In the genomic region with DNA sequence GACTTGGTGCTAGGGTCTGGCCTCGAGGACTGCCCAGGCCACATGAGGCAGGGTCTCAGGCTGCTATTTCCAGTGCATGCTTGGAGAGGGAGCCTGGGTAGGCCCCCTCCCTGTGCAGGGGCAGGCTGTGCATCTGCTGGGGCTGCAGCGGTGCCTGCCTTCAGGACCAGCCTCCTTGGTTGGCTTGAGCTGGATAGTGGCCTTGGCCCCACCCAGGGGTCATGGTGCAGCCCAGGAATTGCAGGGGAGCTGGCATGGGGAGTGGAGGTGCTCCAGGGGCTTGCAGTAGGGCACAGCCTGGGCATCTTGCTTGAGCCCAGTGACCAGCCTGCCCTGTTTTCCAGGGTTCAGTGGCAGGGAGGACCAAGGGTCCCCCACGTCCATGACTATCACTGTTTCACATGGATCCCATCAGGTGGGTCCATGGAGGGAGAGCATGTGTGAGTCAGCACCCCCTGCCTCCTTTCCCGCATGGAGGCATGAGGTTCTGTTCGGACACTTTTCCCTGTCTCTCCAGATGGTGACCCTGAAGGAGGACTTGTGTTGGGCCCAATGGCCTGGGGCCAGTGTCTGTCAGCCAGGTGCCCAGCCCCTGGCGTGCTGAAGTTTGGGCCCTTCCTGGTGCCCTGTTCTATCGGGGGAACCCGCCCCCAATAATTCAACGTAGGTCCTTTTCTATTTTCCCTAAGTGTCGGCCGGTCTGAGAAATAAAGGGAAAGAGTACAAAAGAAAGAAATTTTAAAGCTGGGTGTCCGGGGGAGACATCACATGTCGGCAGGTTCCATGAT, we compare ENCODE assay signal across 19 cellular contexts.
DNase-seq lines count a peak whose midpoint lies in the region; ATAC-seq and TF ChIP-seq lines count a peak whose summit lies in the region.
"Had no signal": no experiment of that assay in that cellular context is flagged by ENCODE, and none has a peak within 500 bp of the region (broad histone marks: within the 10 kb centered on the region; RNA-seq: fewer than 3 reads in every experiment).

No MANE protein-coding gene starts in this region.

- H3K27me3 ChIP-seq in RWPE2 (ENCODE audit: insufficient read depth, poor library complexity, severe bottlenecking) (no peaks in the 10 kb centered on the region), right atrium auricular region (no peaks in the 10 kb centered on the region), prostate gland (replicated peaks; ENCODE audit: insufficient read depth) (no peaks in the 10 kb centered on the region)
- H3K27me3 ChIP-seq: vagina had no signal

- no peak overlapping the region for H3K27ac Mint-ChIP-seq in activated CD8-positive, alpha-beta memory T cell treated with anti-CD3 and anti-CD28 coated beads, Interleukin-2, amount 10 ng/mL, durations not matched to agents 7 days and 5 days
- H3K27ac Mint-ChIP-seq: B cell had no signal

- no peak overlapping the region for H3K27ac ChIP-seq in RWPE2 (ENCODE audit: poor library complexity, severe bottlenecking)
- no peak overlapping the region for H3K27ac ChIP-seq in right atrium auricular region
- no peak overlapping the region for H3K27ac ChIP-seq in prostate gland
- H3K27ac ChIP-seq: vagina had no signal

- H3K27me3 Mint-ChIP-seq in activated CD8-positive, alpha-beta memory T cell treated with anti-CD3 and anti-CD28 coated beads, Interleukin-2, amount 10 ng/mL, durations not matched to agents 7 days and 5 days = no peaks in the 10 kb centered on the region
- H3K27me3 Mint-ChIP-seq: B cell had no signal

- no peak for ATAC-seq in activated CD8-positive, alpha-beta memory T cell treated with anti-CD3 and anti-CD28 coated beads, Interleukin-2, amount 10 ng/mL, durations not matched to agents 7 days and 5 days
- no peak for ATAC-seq in RWPE2 (ENCODE audit: low read depth)
- ATAC-seq in HG03460 (IDR thresholded peaks at IDR 0.05; ENCODE audit: unreplicated experiment) = no peak
- ATAC-seq in GM21515 (IDR thresholded peaks at IDR 0.05; ENCODE audit: unreplicated experiment) = no peak
- ATAC-seq: esophagus mucosa had no signal

- H3K9me3 ChIP-seq in RWPE2 (ENCODE audit: severe bottlenecking) (peaks cover 76% of the 10 kb centered on the region), right atrium auricular region (peaks cover 0 to 32% of the 10 kb centered on the region in 2 donors), prostate gland (no peaks in the 10 kb centered on the region)

- H3K36me3 ChIP-seq in RWPE2 (ENCODE audit: low read depth) = no peaks in the 10 kb centered on the region
- no peaks in the 10 kb centered on the region for H3K36me3 ChIP-seq in right atrium auricular region
- H3K36me3 ChIP-seq in prostate gland = no peaks in the 10 kb centered on the region
- H3K36me3 ChIP-seq: vagina had no signal

- CTCF ChIA-PET in activated CD8-positive, alpha-beta memory T cell treated with anti-CD3 and anti-CD28 coated beads, Interleukin-2, amount 10 ng/mL, durations not matched to agents 7 days and 5 days (lab: Charles Lee) = no interaction called here

- H3K4me3 Mint-ChIP-seq in activated CD8-positive, alpha-beta memory T cell treated with anti-CD3 and anti-CD28 coated beads, Interleukin-2, amount 10 ng/mL, durations not matched to agents 7 days and 5 days = no peak overlapping the region
- H3K4me3 Mint-ChIP-seq: B cell had no signal

- no peaks in the 10 kb centered on the region for H3K4me1 Mint-ChIP-seq in activated CD8-positive, alpha-beta memory T cell treated with anti-CD3 and anti-CD28 coated beads, Interleukin-2, amount 10 ng/mL, durations not matched to agents 7 days and 5 days
- H3K4me1 Mint-ChIP-seq: B cell had no signal

- H3K4me1 ChIP-seq in RWPE2 (ENCODE audit: insufficient read depth, poor library complexity, severe bottlenecking) (no peaks in the 10 kb centered on the region), right atrium auricular region (no peaks in the 10 kb centered on the region), prostate gland (replicated peaks) (no peaks in the 10 kb centered on the region)
- H3K4me1 ChIP-seq: vagina had no signal

- 86% methylated on average over 12 of the region's 13 CpGs for WGBS in prostate gland

- TF ChIP-seq POLR2A in prostate gland (IDR thresholded peaks at IDR 0.05) = no peak

- H3K9me3 Mint-ChIP-seq in activated CD8-positive, alpha-beta memory T cell treated with anti-CD3 and anti-CD28 coated beads, Interleukin-2, amount 10 ng/mL, durations not matched to agents 7 days and 5 days (ENCODE audit: low read depth) = peaks cover 11% of the 10 kb centered on the region

- DNase-seq in activated CD8-positive, alpha-beta memory T cell treated with anti-CD3 and anti-CD28 coated beads, Interleukin-2, amount 50 U/mL, for 48 hours = peak; percentile 33
- DNase-seq in activated CD8-positive, alpha-beta memory T cell treated with anti-CD3 and anti-CD28 coated beads, Interleukin-2, amount 10 ng/mL, durations not matched to agents 7 days and 5 days = no peak
- DNase-seq in RWPE2 (ENCODE audit: low spot score) (peak; percentile 45), right atrium auricular region (ENCODE audit: low spot score) (peak; percentile 36), prostate gland (ENCODE audit: low spot score) (peak; percentile 3)
- no peak for DNase-seq in stimulated activated naive CD4-positive, alpha-beta T cell treated with Interleukin-2 at 50 U/mL for 16 hours (lab: John Stamatoyannopoulos, UW)
- DNase-seq: activated CD4-positive, alpha-beta T cell treated with anti-CD3 and anti-CD28 coated beads, Interleukin-2, amount 50 U/mL, for 1 hour; caudate nucleus; EL; NCI-H1105 treated with DMSO at 0.1 percent for 48 hours; NCI-H526 treated with DMSO at 0.1 percent for 48 hours; occipital lobe; SHP77; stimulated activated CD4-positive, alpha-beta T cell treated with anti-CD3 and anti-CD28 coated beads, Interleukin-2, amount 100 ng/mL, for 48 hours had no signal

- intact Hi-C loops in prostate gland (cut with DNase I) = no loop called here

- TF ChIP-seq CTCF in RWPE2 (IDR thresholded peaks at IDR 0.05; ENCODE audit: poor library complexity, severe bottlenecking) (no peak), right atrium auricular region (IDR thresholded peaks at IDR 0.05) (no peak), prostate gland (IDR thresholded peaks at IDR 0.05) (no peak)

- H3K36me3 Mint-ChIP-seq in activated CD8-positive, alpha-beta memory T cell treated with anti-CD3 and anti-CD28 coated beads, Interleukin-2, amount 10 ng/mL, durations not matched to agents 7 days and 5 days = no peaks in the 10 kb centered on the region

- H3K4me3 ChIP-seq in RWPE2 (ENCODE audit: severe bottlenecking) = no peak overlapping the region
- H3K4me3 ChIP-seq in right atrium auricular region = no peak overlapping the region
- no peak overlapping the region for H3K4me3 ChIP-seq in prostate gland
- H3K4me3 ChIP-seq: vagina had no signal

Comparison
In these comparisons a context has a peak if more than half of its experiments do, and no peak if none do; other contexts are left out.
1. DNase-seq: peak in activated CD8-positive, alpha-beta memory T cell treated with anti-CD3 and anti-CD28 coated beads, Interleukin-2, amount 50 U/mL, for 48 hours (single experiment), RWPE2 (single experiment), right atrium auricular region (single experiment) and prostate gland (single experiment); none in activated CD8-positive, alpha-beta memory T cell treated with anti-CD3 and anti-CD28 coated beads, Interleukin-2, amount 10 ng/mL, durations not matched to agents 7 days and 5 days (single experiment) and stimulated activated naive CD4-positive, alpha-beta T cell treated with Interleukin-2 at 50 U/mL for 16 hours (single experiment).